ENCODE assay signal across 1 cellular context in the genomic region with DNA sequence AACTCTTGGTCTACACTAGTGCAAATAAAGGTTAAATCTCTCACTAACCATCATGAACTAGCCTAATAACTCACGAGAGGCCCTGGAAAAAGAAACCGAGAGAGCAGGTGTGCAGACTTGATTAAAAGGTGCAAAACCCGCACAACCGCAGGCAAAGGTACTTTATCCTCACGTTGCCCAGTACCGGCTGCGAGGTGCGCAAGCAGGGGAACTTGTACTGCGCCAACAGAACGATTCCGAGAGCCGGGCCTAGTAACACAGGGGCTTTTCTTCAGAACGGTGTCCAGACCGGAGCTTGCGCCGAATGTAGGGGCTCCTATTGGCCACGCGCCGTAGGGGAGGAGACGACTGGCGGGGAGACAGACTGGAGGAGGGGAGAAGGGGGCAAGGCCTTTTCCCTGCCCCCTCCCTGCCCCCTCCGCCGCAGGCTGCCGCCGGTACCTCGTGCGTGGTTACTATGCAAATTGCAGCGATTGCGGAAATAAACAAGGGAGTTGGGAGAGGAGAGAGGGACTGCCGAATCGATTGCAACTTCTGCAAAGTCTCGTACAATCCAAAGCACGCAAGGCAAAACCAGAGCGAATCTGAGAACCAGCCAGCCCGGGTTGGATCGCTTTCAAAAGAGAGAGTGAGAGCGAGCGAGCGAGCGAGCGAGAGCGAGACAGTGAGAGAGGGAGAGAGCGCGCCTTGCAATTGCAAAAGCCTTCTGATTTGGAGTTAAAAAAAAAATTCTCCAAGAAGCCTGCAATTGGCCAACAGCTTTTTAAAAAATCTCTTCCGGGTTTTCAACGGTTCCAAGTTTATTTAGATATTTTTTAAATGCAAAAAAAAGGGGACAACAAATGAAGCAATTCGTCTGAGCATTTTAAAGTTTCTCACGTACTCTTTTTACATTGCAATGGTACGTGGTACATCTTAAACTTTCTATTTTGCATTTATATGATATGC.
TF ChIP-seq lines count a peak whose summit lies in the region.

No MANE protein-coding gene starts in this region.

TF ChIP-seq in K562, 482 proteins besides CTCF, POLR2A, EP300 and RAD21 (continued from another document):
- TF ChIP-seq, protein P1, sequence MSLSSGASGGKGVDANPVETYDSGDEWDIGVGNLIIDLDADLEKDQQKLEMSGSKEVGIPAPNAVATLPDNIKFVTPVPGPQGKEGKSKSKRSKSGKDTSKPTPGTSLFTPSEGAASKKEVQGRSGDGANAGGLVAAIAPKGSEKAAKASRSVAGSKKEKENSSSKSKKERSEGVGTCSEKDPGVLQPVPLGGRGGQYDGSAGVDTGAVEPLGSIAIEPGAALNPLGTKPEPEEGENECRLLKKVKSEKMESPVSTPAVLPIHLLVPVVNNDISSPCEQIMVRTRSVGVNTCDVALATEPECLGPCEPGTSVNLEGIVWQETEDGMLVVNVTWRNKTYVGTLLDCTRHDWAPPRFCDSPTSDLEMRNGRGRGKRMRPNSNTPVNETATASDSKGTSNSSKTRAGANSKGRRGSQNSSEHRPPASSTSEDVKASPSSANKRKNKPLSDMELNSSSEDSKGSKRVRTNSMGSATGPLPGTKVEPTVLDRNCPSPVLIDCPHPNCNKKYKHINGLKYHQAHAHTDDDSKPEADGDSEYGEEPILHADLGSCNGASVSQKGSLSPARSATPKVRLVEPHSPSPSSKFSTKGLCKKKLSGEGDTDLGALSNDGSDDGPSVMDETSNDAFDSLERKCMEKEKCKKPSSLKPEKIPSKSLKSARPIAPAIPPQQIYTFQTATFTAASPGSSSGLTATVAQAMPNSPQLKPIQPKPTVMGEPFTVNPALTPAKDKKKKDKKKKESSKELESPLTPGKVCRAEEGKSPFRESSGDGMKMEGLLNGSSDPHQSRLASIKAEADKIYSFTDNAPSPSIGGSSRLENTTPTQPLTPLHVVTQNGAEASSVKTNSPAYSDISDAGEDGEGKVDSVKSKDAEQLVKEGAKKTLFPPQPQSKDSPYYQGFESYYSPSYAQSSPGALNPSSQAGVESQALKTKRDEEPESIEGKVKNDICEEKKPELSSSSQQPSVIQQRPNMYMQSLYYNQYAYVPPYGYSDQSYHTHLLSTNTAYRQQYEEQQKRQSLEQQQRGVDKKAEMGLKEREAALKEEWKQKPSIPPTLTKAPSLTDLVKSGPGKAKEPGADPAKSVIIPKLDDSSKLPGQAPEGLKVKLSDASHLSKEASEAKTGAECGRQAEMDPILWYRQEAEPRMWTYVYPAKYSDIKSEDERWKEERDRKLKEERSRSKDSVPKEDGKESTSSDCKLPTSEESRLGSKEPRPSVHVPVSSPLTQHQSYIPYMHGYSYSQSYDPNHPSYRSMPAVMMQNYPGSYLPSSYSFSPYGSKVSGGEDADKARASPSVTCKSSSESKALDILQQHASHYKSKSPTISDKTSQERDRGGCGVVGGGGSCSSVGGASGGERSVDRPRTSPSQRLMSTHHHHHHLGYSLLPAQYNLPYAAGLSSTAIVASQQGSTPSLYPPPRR (CRISPR knock-in tag; IDR thresholded peaks at IDR 0.05; ENCODE audit: borderline replicate concordance), result no peak
- TF ChIP-seq ZBTB7A (IDR thresholded peaks at IDR 0.05; ENCODE audit: borderline replicate concordance, control insufficient read depth, low read depth, low read length) (peak; percentile 91; the same call in 1 of the 2 replicates), SIN3B (IDR thresholded peaks at IDR 0.05; ENCODE audit: low read depth) (no peak), RAD51 (IDR thresholded peaks at IDR 0.05; ENCODE audit: borderline replicate concordance, low read depth) (peak; percentile 9; the same call in 1 of the 2 replicates), CBX5 (IDR thresholded peaks at IDR 0.05; ENCODE audit: borderline replicate concordance, low read depth) (no peak), ASH1L (IDR thresholded peaks at IDR 0.05; ENCODE audit: borderline replicate concordance, low read depth, partially characterized antibody) (peak; percentile 16), HDAC1 (IDR thresholded peaks at IDR 0.05) (peak in 1 of 2 experiments; percentile 92; a peak in 2 of 4 replicates), POLR2AphosphoS2 (IDR thresholded peaks at IDR 0.05; ENCODE audit: low read length) (no peak), DDX20 (tag; IDR thresholded peaks at IDR 0.05; ENCODE audit: low read depth) (no peak), SMARCC2 (IDR thresholded peaks at IDR 0.05; ENCODE audit: low read depth) (0 out of 2 replicates have a peak, but pooled peaks have one; percentile 41), ZBTB17 (CRISPR knock-in tag; IDR thresholded peaks at IDR 0.05) (peak; percentile 68; the same call in 1 of the 2 replicates), SMAD2 (IDR thresholded peaks at IDR 0.05; ENCODE audit: low read depth, low read length) (no peak), MBD2 (IDR thresholded peaks at IDR 0.05; ENCODE audit: borderline replicate concordance, low read depth) (no peak), BHLHE40 (IDR thresholded peaks at IDR 0.05; ENCODE audit: low read length) (peak; percentile 89), TAF1 (IDR thresholded peaks at IDR 0.05; ENCODE audit: control insufficient read depth, extremely low read depth, insufficient read depth, low read length, severe bottlenecking) (peak; percentile 28), NFIC (IDR thresholded peaks at IDR 0.05) (peak; percentile 37), ZNF431 (CRISPR knock-in tag; IDR thresholded peaks at IDR 0.05) (0 out of 2 replicates have a peak, but pooled peaks have one; percentile 40), CC2D1A (IDR thresholded peaks at IDR 0.05) (peak; percentile 67; the same call in 1 of the 2 replicates)
- TF ChIP-seq, protein P2, sequence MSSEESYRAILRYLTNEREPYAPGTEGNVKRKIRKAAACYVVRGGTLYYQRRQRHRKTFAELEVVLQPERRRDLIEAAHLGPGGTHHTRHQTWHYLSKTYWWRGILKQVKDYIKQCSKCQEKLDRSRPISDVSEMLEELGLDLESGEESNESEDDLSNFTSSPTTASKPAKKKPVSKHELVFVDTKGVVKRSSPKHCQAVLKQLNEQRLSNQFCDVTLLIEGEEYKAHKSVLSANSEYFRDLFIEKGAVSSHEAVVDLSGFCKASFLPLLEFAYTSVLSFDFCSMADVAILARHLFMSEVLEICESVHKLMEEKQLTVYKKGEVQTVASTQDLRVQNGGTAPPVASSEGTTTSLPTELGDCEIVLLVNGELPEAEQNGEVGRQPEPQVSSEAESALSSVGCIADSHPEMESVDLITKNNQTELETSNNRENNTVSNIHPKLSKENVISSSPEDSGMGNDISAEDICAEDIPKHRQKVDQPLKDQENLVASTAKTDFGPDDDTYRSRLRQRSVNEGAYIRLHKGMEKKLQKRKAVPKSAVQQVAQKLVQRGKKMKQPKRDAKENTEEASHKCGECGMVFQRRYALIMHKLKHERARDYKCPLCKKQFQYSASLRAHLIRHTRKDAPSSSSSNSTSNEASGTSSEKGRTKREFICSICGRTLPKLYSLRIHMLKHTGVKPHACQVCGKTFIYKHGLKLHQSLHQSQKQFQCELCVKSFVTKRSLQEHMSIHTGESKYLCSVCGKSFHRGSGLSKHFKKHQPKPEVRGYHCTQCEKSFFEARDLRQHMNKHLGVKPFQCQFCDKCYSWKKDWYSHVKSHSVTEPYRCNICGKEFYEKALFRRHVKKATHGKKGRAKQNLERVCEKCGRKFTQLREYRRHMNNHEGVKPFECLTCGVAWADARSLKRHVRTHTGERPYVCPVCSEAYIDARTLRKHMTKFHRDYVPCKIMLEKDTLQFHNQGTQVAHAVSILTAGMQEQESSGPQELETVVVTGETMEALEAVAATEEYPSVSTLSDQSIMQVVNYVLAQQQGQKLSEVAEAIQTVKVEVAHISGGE (CRISPR knock-in tag; IDR thresholded peaks at IDR 0.05), result peak in 1 of 3 experiments; percentile 58; a peak in 1 of 6 replicates
- TF ChIP-seq, protein P3, sequence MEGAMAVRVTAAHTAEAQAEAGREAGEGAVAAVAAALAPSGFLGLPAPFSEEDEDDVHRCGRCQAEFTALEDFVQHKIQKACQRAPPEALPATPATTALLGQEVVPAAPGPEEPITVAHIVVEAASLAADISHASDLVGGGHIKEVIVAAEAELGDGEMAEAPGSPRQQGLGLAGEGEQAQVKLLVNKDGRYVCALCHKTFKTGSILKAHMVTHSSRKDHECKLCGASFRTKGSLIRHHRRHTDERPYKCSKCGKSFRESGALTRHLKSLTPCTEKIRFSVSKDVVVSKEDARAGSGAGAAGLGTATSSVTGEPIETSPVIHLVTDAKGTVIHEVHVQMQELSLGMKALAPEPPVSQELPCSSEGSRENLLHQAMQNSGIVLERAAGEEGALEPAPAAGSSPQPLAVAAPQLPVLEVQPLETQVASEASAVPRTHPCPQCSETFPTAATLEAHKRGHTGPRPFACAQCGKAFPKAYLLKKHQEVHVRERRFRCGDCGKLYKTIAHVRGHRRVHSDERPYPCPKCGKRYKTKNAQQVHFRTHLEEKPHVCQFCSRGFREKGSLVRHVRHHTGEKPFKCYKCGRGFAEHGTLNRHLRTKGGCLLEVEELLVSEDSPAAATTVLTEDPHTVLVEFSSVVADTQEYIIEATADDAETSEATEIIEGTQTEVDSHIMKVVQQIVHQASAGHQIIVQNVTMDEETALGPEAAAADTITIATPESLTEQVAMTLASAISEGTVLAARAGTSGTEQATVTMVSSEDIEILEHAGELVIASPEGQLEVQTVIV (CRISPR knock-in tag; IDR thresholded peaks at IDR 0.05; ENCODE audit: borderline replicate concordance), result no peak
